In the genomic region with DNA sequence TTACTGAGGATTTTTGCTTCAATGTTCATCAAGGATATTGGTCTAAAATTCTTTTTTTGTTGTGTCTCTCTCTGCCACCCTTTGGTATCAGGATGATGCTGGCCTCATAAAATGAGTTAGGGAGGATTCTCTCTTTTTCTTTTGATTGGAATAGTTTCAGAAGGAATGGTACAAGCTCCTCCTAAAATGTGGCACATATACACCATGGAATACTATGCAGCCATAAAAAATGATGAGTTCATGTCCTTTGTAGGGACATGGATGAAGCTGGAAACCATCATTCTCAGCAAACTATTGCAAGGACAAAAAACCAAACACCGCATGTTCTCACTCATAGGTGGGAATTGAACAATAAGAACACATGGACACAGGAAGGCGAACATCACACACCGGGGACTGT, we compare ENCODE assay signal across 13 cellular contexts. TPM values are rescaled to one million over a fixed set of nuclear protein-coding genes. Genes with fewer than 3 reads are reported as not detected.
DNase-seq lines count a peak whose midpoint lies in the region; ATAC-seq, FAIRE-seq and TF ChIP-seq lines count a peak whose summit lies in the region.
"Not testable (repeated sequence)": the region's sequence is repeated elsewhere in the genome, so short reads cannot be mapped to it uniquely, and the experiment has no call there.
"Had no signal": no experiment of that assay in that cellular context is flagged by ENCODE, and none has a peak within 500 bp of the region (broad histone marks: within the 10 kb centered on the region; RNA-seq: fewer than 3 reads in every experiment).

No MANE protein-coding gene starts in this region.

- FAIRE-seq in K562 (lab: Jason Lieb, UNC), result not testable (repeated sequence)

- intact Hi-C loops in CD4-positive, alpha-beta memory T cell (cut with micrococcal nuclease), result loop anchor here (1.0 to 5.0 kb wide), 5 partner anchors 54 to 290 kb away; partner anchors contain the start of genes NUDCD3, POLD2 and POLM
- intact Hi-C loops in activated CD4-positive, alpha-beta T cell treated with anti-CD3 and anti-CD28 coated beads for 36 hours (cut with DNase I, micrococcal nuclease), result loop anchor here (1.0 to 2.0 kb wide), 9 partner anchors 54 to 549 kb away; partner anchors contain the start of genes POLD2 (in 2 of the 2), DBNL (in 1 of the 2), NUDCD3 (in 1 of the 2) and POLM (in 1 of the 2)
- intact Hi-C loops in activated T-helper 1 cell treated with anti-CD3 and anti-CD28 coated beads, Interleukin-12 subunit alpha, Interleukin-12 subunit beta, Interleukin-2, Interleukin-4 antibody, amounts not matched to agents 30 ng/mL and 10 ng/mL and 1 ng/mL, durations not matched to agents 14 hours and 24 hours and 36 hours (cut with micrococcal nuclease), result loop anchor here (1.0 to 5.0 kb wide), 11 partner anchors 54 to 647 kb away; partner anchors contain the start of genes DBNL, NUDCD3, OGDH and POLD2
- intact Hi-C loops in K562 (cut with micrococcal nuclease), result not testable (repeated sequence)

- H3K36me3 Mint-ChIP-seq in CD4-positive, alpha-beta memory T cell, result peaks cover 8 to 21% of the 10 kb centered on the region in 2 donors
- H3K36me3 Mint-ChIP-seq in activated CD4-positive, alpha-beta T cell treated with anti-CD3 and anti-CD28 coated beads for 36 hours (ENCODE audit: low read depth); osteocyte (ENCODE audit: unreplicated experiment): not testable (repeated sequence)
- peaks cover 15% of the 10 kb centered on the region for H3K36me3 Mint-ChIP-seq in activated T-helper 1 cell treated with anti-CD3 and anti-CD28 coated beads, Interleukin-12 subunit alpha, Interleukin-12 subunit beta, Interleukin-2, Interleukin-4 antibody, amounts not matched to agents 30 ng/mL and 10 ng/mL and 1 ng/mL, durations not matched to agents 14 hours and 24 hours and 36 hours (ENCODE audit: low read depth)

- H3K4me3 ChIP-seq in CD4-positive, alpha-beta memory T cell (ENCODE audit: low read length in 2 of 2); K562: not testable (repeated sequence)
- peak overlapping the region; percentile 94 for H3K4me3 ChIP-seq in Loucy (ENCODE audit: low read length, poor library complexity, severe bottlenecking)
- peak overlapping the region; percentile 98 for H3K4me3 ChIP-seq in mesodermal cell (ENCODE audit: extremely low read depth, insufficient read depth, low read length, poor library complexity, severe bottlenecking)

- H3K27ac Mint-ChIP-seq in CD4-positive, alpha-beta memory T cell, result peak overlapping the region in 1 of 7 donors; percentile 23
- not testable (repeated sequence) for H3K27ac Mint-ChIP-seq in activated CD4-positive, alpha-beta T cell treated with anti-CD3 and anti-CD28 coated beads for 36 hours; activated T-helper 1 cell treated with anti-CD3 and anti-CD28 coated beads, Interleukin-12 subunit alpha, Interleukin-12 subunit beta, Interleukin-2, Interleukin-4 antibody, amounts not matched to agents 30 ng/mL and 10 ng/mL and 1 ng/mL, durations not matched to agents 14 hours and 24 hours and 36 hours; osteocyte (ENCODE audit: unreplicated experiment)

- H3K4me1 Mint-ChIP-seq in CD4-positive, alpha-beta memory T cell, result peaks cover 23 to 40% (median 32%) of the 10 kb centered on the region in 4 donors
- peaks cover 24% of the 10 kb centered on the region for H3K4me1 Mint-ChIP-seq in activated CD4-positive, alpha-beta T cell treated with anti-CD3 and anti-CD28 coated beads for 36 hours
- H3K4me1 Mint-ChIP-seq in activated T-helper 1 cell treated with anti-CD3 and anti-CD28 coated beads, Interleukin-12 subunit alpha, Interleukin-12 subunit beta, Interleukin-2, Interleukin-4 antibody, amounts not matched to agents 30 ng/mL and 10 ng/mL and 1 ng/mL, durations not matched to agents 14 hours and 24 hours and 36 hours (ENCODE audit: low read depth), result peaks cover 41% of the 10 kb centered on the region
- peaks cover 22% of the 10 kb centered on the region for H3K4me1 Mint-ChIP-seq in osteocyte (ENCODE audit: unreplicated experiment)

- peak overlapping the region; percentile 34 for H3K4me2 ChIP-seq in Loucy (ENCODE audit: low read depth, low read length, poor library complexity, severe bottlenecking)
- not testable (repeated sequence) for H3K4me2 ChIP-seq in K562 (ENCODE audit: insufficient read depth, low read length)

- peaks cover 17% of the 10 kb centered on the region for H3K4me1 ChIP-seq in CD4-positive, alpha-beta memory T cell (ENCODE audit: insufficient read depth, low read length)
- peaks cover 39% of the 10 kb centered on the region for H3K4me1 ChIP-seq in Loucy (ENCODE audit: insufficient read depth, low read length, poor library complexity, severe bottlenecking)
- H3K4me1 ChIP-seq in K562 (replicated peaks in 1 of 2; ENCODE audit: control insufficient read depth in 2 of 2, insufficient read depth in 2 of 2, low read length in 2 of 2); mesodermal cell (ENCODE audit: control insufficient read depth, insufficient read depth, low read length, poor library complexity, severe bottlenecking): not testable (repeated sequence)

- H3K9me3 ChIP-seq in CD4-positive, alpha-beta memory T cell (ENCODE audit: control insufficient read depth in 1 of 2, low read length in 2 of 2); Loucy (ENCODE audit: insufficient read depth, low read depth, low read length); K562 (replicated peaks; ENCODE audit: control insufficient read depth, insufficient read depth, low read depth, low read length); mesodermal cell (ENCODE audit: control insufficient read depth, low read length): not testable (repeated sequence)

- not testable (repeated sequence) for H3K27me3 ChIP-seq in CD4-positive, alpha-beta memory T cell (ENCODE audit: insufficient read depth, low read length); Loucy (ENCODE audit: insufficient read depth, low read length, poor library complexity, severe bottlenecking); K562 (ENCODE audit: control insufficient read depth in 2 of 2, insufficient read depth in 2 of 2, low read length in 2 of 2)

- H3K79me2 ChIP-seq in Loucy (ENCODE audit: insufficient read depth, low read length) (peaks cover 41% of the 10 kb centered on the region), K562 (ENCODE audit: control insufficient read depth, insufficient read depth, low read length) (peaks cover 33% of the 10 kb centered on the region)

- H2AFZ ChIP-seq in Loucy (ENCODE audit: low read length), result not testable (repeated sequence)
- peak overlapping the region; percentile 8; the same call in 1 of the 2 replicates for H2AFZ ChIP-seq in K562 (ENCODE audit: low read depth, low read length)

- WGBS in K562 (ENCODE audit: insufficient coverage, low coverage, missing lambda C conversion rate), result no CpG with 5 or more reads among the region's 3 CpGs
- WGBS in mesodermal cell (ENCODE audit: insufficient coverage in 2 of 2), 2 experiments, result no CpG with 5 or more reads among the region's 3 CpGs

- not testable (repeated sequence) for H3K27me3 Mint-ChIP-seq in CD4-positive, alpha-beta memory T cell; activated CD4-positive, alpha-beta T cell treated with anti-CD3 and anti-CD28 coated beads for 36 hours; activated T-helper 1 cell treated with anti-CD3 and anti-CD28 coated beads, Interleukin-12 subunit alpha, Interleukin-12 subunit beta, Interleukin-2, Interleukin-4 antibody, amounts not matched to agents 30 ng/mL and 10 ng/mL and 1 ng/mL, durations not matched to agents 14 hours and 24 hours and 36 hours (ENCODE audit: insufficient read depth)
- H3K27me3 Mint-ChIP-seq in osteocyte (ENCODE audit: unreplicated experiment), result peaks cover 13% of the 10 kb centered on the region

- DNase-seq in CD4-positive, alpha-beta memory T cell; activated CD4-positive, alpha-beta T cell treated with anti-CD3 and anti-CD28 coated beads for 36 hours; activated T-helper 1 cell treated with anti-CD3 and anti-CD28 coated beads, Interleukin-12 subunit alpha, Interleukin-12 subunit beta, Interleukin-2, Interleukin-4 antibody, amounts not matched to agents 30 ng/mL and 10 ng/mL and 1 ng/mL, durations not matched to agents 14 hours and 24 hours and 36 hours (ENCODE audit: low spot score); K562 (ENCODE audit: extremely low read depth in 1 of 4, low spot score in 3 of 4); osteocyte (ENCODE audit: extremely low spot score, unreplicated experiment): not testable (repeated sequence)

- H3K36me3 ChIP-seq in CD4-positive, alpha-beta memory T cell (ENCODE audit: insufficient read depth, low read length), result peaks cover 13% of the 10 kb centered on the region
- H3K36me3 ChIP-seq in Loucy (ENCODE audit: insufficient read depth, low read length), result not testable (repeated sequence)
- H3K36me3 ChIP-seq in K562 (ENCODE audit: control insufficient read depth, insufficient read depth, low read length), result peaks cover 23% of the 10 kb centered on the region
- H3K36me3 ChIP-seq in mesodermal cell (ENCODE audit: control insufficient read depth, insufficient read depth, low read length), result peaks cover 25% of the 10 kb centered on the region

- H3K9me3 Mint-ChIP-seq in CD4-positive, alpha-beta memory T cell; activated CD4-positive, alpha-beta T cell treated with anti-CD3 and anti-CD28 coated beads for 36 hours (ENCODE audit: low read depth); activated T-helper 1 cell treated with anti-CD3 and anti-CD28 coated beads, Interleukin-12 subunit alpha, Interleukin-12 subunit beta, Interleukin-2, Interleukin-4 antibody, amounts not matched to agents 30 ng/mL and 10 ng/mL and 1 ng/mL, durations not matched to agents 14 hours and 24 hours and 36 hours; osteocyte (ENCODE audit: unreplicated experiment): not testable (repeated sequence)

- in situ Hi-C loops in K562 (cut with MboI), result not testable (repeated sequence)

- not testable (repeated sequence) for H3K9me1 ChIP-seq in K562 (ENCODE audit: control insufficient read depth, insufficient read depth, low read length)

- not testable (repeated sequence) for TF ChIP-seq CTCF in Loucy (conservative IDR thresholded peaks at IDR 0.05; ENCODE audit: low read length); K562 (IDR thresholded peaks at IDR 0.05 in 2 of 3, conservative IDR thresholded peaks at IDR 0.05 in 1 of 3; ENCODE audit: insufficient read depth in 2 of 3, low read depth in 1 of 3, low read length in 3 of 3); osteocyte (IDR thresholded peaks at IDR 0.05)

- CTCF ChIA-PET in CD4-positive, alpha-beta memory T cell (lab: Charles Lee; ENCODE audit: partially characterized antibody), result interaction anchor here (1.3 to 1.8 kb wide), 4 partner anchors 75 to 365 kb away, joined by 3 to 4 read pairs (median 4); partner anchors contain the start of gene NUDCD3
- CTCF ChIA-PET in activated CD4-positive, alpha-beta T cell treated with anti-CD3 and anti-CD28 coated beads for 36 hours (lab: Charles Lee), result interaction anchor here (0.7 to 1.1 kb wide), 4 partner anchors 120 to 921 kb away, joined by 3 to 4 read pairs (median 3); partner anchors contain the start of gene DDX56
- CTCF ChIA-PET in K562 (lab: Yijun Ruan, JAX; ENCODE audit: low intra/inter-chr PET ratio), result not testable (repeated sequence)

- TSS peak; percentile 83 for BruUV-seq in K562 (replicated peaks; lab: Mats Ljungman, UMichigan)

- not testable (repeated sequence) for TF ChIP-seq RAD21 in K562 (CRISPR knock-in tag; conservative IDR thresholded peaks at IDR 0.05 in 1 of 2, IDR thresholded peaks at IDR 0.05 in 1 of 2)

- ATAC-seq in activated CD4-positive, alpha-beta T cell treated with anti-CD3 and anti-CD28 coated beads for 36 hours; K562: not testable (repeated sequence)

- TF ChIP-seq EP300 in K562 (IDR thresholded peaks at IDR 0.05; ENCODE audit: low read length), result not testable (repeated sequence)

- H3K9ac ChIP-seq in Loucy (ENCODE audit: low read depth, low read length, poor library complexity, severe bottlenecking), result peak overlapping the region; percentile 22
- H3K9ac ChIP-seq in K562 (ENCODE audit: insufficient read depth in 1 of 2, low read depth in 2 of 2, low read length in 2 of 2), result not testable (repeated sequence)

- H3F3A ChIP-seq in Loucy (ENCODE audit: low read depth), result not testable (repeated sequence)

- not testable (repeated sequence) for H3K9me2 ChIP-seq in Loucy (replicated peaks; ENCODE audit: low read depth, low read length)

- peaks cover 31% of the 10 kb centered on the region for H4K20me1 ChIP-seq in Loucy (ENCODE audit: insufficient read depth, low read length, poor library complexity, severe bottlenecking)
- H4K20me1 ChIP-seq in K562 (replicated peaks; ENCODE audit: control insufficient read depth, insufficient read depth, low read length), result peaks cover 11% of the 10 kb centered on the region; the same call in 1 of the 2 replicates

- not testable (repeated sequence) for H3K27ac ChIP-seq in CD4-positive, alpha-beta memory T cell (ENCODE audit: low read depth, low read length); K562 (ENCODE audit: extremely low read depth, low read depth, low read length); mesodermal cell (ENCODE audit: low read depth, low read length, severe bottlenecking)

- POLR2A ChIA-PET in CD4-positive, alpha-beta memory T cell (lab: Charles Lee; ENCODE audit: partially characterized antibody), result interaction anchor here (1.1 to 1.8 kb wide), 4 partner anchors 77 to 406 kb away, joined by 4 to 13 read pairs (median 6); partner anchors contain the start of genes NUDCD3, OGDH and POLD2
- POLR2A ChIA-PET in activated CD4-positive, alpha-beta T cell treated with anti-CD3 and anti-CD28 coated beads for 36 hours (lab: Charles Lee), result not testable (repeated sequence)
- POLR2A ChIA-PET in K562 (lab: Yijun Ruan, JAX), result interaction anchor here (0.6 to 1.2 kb wide), 3 partner anchors 11 to 139 kb away, joined by 3 to 5 read pairs (median 3); no protein-coding TSS in a partner anchor

- peak overlapping the region in 5 of 8 donors; percentile 21 to 64 (median 30) for H3K4me3 Mint-ChIP-seq in CD4-positive, alpha-beta memory T cell
- peak overlapping the region; percentile 67 for H3K4me3 Mint-ChIP-seq in activated CD4-positive, alpha-beta T cell treated with anti-CD3 and anti-CD28 coated beads for 36 hours
- peak overlapping the region; percentile 75 for H3K4me3 Mint-ChIP-seq in activated T-helper 1 cell treated with anti-CD3 and anti-CD28 coated beads, Interleukin-12 subunit alpha, Interleukin-12 subunit beta, Interleukin-2, Interleukin-4 antibody, amounts not matched to agents 30 ng/mL and 10 ng/mL and 1 ng/mL, durations not matched to agents 14 hours and 24 hours and 36 hours
- peak overlapping the region; percentile 42 for H3K4me3 Mint-ChIP-seq in osteocyte (ENCODE audit: unreplicated experiment)

- not testable (repeated sequence) for TF ChIP-seq POLR2A in K562 (conservative IDR thresholded peaks at IDR 0.05)

RNA-seq across cellular contexts. Expression of gene YKT6, which starts 0.6 kb away (rescaled TPM):
- 10 to 100 TPM; 62.7 to 63.2 TPM for total RNA-seq in CD4-positive, alpha-beta memory T cell
- 10 to 100 TPM; 41.6 to 42.5 TPM for polyA plus RNA-seq in CD4-positive, alpha-beta memory T cell
- total RNA-seq in activated CD4-positive, alpha-beta T cell treated with anti-CD3 and anti-CD28 coated beads for 36 hours, result 10 to 100 TPM; 51.0 to 51.3 TPM
- 91.8 and 92.1 TPM in 2 replicates for total RNA-seq in activated T-helper 1 cell treated with anti-CD3 and anti-CD28 coated beads, Interleukin-12 subunit alpha, Interleukin-12 subunit beta, Interleukin-2, Interleukin-4 antibody, amounts not matched to agents 30 ng/mL and 10 ng/mL and 1 ng/mL, durations not matched to agents 14 hours and 24 hours and 36 hours
- 52.9 and 122 TPM in 2 replicates for total RNA-seq in K562 (2011; cell fraction: chromatin; rRNA removed; ENCODE audit: low replicate concordance)
- total RNA-seq in K562 (2011; cell fraction: nucleolus; rRNA removed), result 80.8 and 98.2 TPM in 2 replicates
- 90.6 and 91.5 TPM in 2 replicates for total RNA-seq in K562 (2011; cell fraction: nucleoplasm; rRNA removed)
- total RNA-seq in K562 (2014; rRNA removed) (82.0 and 96.9 TPM in 2 replicates), K562 (2014; rRNA removed; fragmentation: Illumina TruSeq; extraction: Trizol) (52.0 and 57.7 TPM in 2 replicates), K562 (2015; rRNA removed; fragmentation: Illumina TruSeq; extraction: Trizol) (56.9 and 59.5 TPM in 2 replicates), K562 (2021) (73.2 and 80.6 TPM in 2 replicates), osteocyte (89.5 and 106 TPM in 2 replicates)
- polyA plus RNA-seq in K562 (2011; rRNA removed) (90.6 and 96.8 TPM in 2 replicates), K562 (2014; fragmentation: Illumina TruSeq; extraction: Trizol) (73.0 and 80.6 TPM in 2 replicates), K562 (2014; fragmentation: Nextera tagmentation; extraction: Ambion mirVana) (1 to 10 TPM; 1.6 to 2.8 TPM), K562 (2014; rRNA removed) (75.1 and 96.5 TPM in 2 replicates)
- 88.6 and 98.5 TPM in 2 replicates for polyA plus RNA-seq in K562 (2011; cell fraction: cytosol; rRNA removed)
- polyA plus RNA-seq in K562 (2011; cell fraction: nucleus; rRNA removed), result 128 and 156 TPM in 2 replicates
- 75.1 and 76.7 TPM in 2 replicates for polyA plus RNA-seq in K562 (2012)
- polyA minus RNA-seq in K562 (2011; rRNA and poly(A)+ RNA removed), result 46.0 and 54.8 TPM in 2 replicates
- polyA minus RNA-seq in K562 (2011; cell fraction: cytosol; rRNA and poly(A)+ RNA removed), result 25.1 and 28.8 TPM in 2 replicates
- polyA minus RNA-seq in K562 (2011; cell fraction: nucleus; rRNA and poly(A)+ RNA removed), result 46.4 and 60.2 TPM in 2 replicates
- 114 TPM for polyA plus RNA-seq in mesodermal cell (2013, experiment 1 of 2)
- polyA plus RNA-seq in mesodermal cell (2013, experiment 2 of 2), result 95.7 TPM

RNA-seq across cellular contexts. Expression of gene GCK, which starts 10.9 kb away (rescaled TPM):
- total RNA-seq in CD4-positive, alpha-beta memory T cell, result under 1 TPM in 1 of 2 experiments, not detected in 1; 0.33 TPM
- under 1 TPM in 1 of 2 donors, not detected in 1; 0.38 TPM for polyA plus RNA-seq in CD4-positive, alpha-beta memory T cell
- total RNA-seq in activated CD4-positive, alpha-beta T cell treated with anti-CD3 and anti-CD28 coated beads for 36 hours, result 1 to 10 TPM in 1 of 2 experiments, under 1 TPM in 1; 0.53 to 1.3 TPM
- 1.9 and 2.4 TPM in 2 replicates for total RNA-seq in activated T-helper 1 cell treated with anti-CD3 and anti-CD28 coated beads, Interleukin-12 subunit alpha, Interleukin-12 subunit beta, Interleukin-2, Interleukin-4 antibody, amounts not matched to agents 30 ng/mL and 10 ng/mL and 1 ng/mL, durations not matched to agents 14 hours and 24 hours and 36 hours
- not detected in 2 replicates for total RNA-seq in K562 (2011; cell fraction: chromatin; rRNA removed; ENCODE audit: low replicate concordance)
- not detected in 2 replicates for total RNA-seq in K562 (2011; cell fraction: nucleolus; rRNA removed)
- not detected in 2 replicates for total RNA-seq in K562 (2011; cell fraction: nucleoplasm; rRNA removed)
- total RNA-seq in K562 (2014; rRNA removed), result 0.14 and 0.16 TPM in 2 replicates
- total RNA-seq in K562 (2014; rRNA removed; fragmentation: Illumina TruSeq; extraction: Trizol), result 0.18 TPM in 1 of 2 replicates, not detected in the other
- 0.11 TPM in 1 of 2 replicates, not detected in the other for total RNA-seq in K562 (2015; rRNA removed; fragmentation: Illumina TruSeq; extraction: Trizol)
- total RNA-seq in K562 (2021), result 0.11 and 0.22 TPM in 2 replicates
- polyA plus RNA-seq in K562 (2011; rRNA removed), result not detected in 2 replicates
- polyA plus RNA-seq in K562 (2011; cell fraction: cytosol; rRNA removed), result 0.04 and 0.09 TPM in 2 replicates
- 0.13 TPM in 1 of 2 replicates, not detected in the other for polyA plus RNA-seq in K562 (2011; cell fraction: nucleus; rRNA removed)
- polyA plus RNA-seq in K562 (2012), result 0.79 and 1.2 TPM in 2 replicates
- polyA plus RNA-seq in K562 (2014; fragmentation: Illumina TruSeq; extraction: Trizol), result not detected in 2 replicates
- under 1 TPM; 0.25 to 0.55 TPM for polyA plus RNA-seq in K562 (2014; fragmentation: Nextera tagmentation; extraction: Ambion mirVana)
- polyA plus RNA-seq in K562 (2014; rRNA removed), result 0.13 and 0.35 TPM in 2 replicates
- polyA minus RNA-seq in K562 (2011; rRNA and poly(A)+ RNA removed), result not detected in 2 replicates
- not detected in 2 replicates for polyA minus RNA-seq in K562 (2011; cell fraction: cytosol; rRNA and poly(A)+ RNA removed)
- not detected in 2 replicates for polyA minus RNA-seq in K562 (2011; cell fraction: nucleus; rRNA and poly(A)+ RNA removed)
- polyA plus RNA-seq in mesodermal cell (2013, experiment 1 of 2), result 2.8 TPM
- polyA plus RNA-seq in mesodermal cell (2013, experiment 2 of 2), result 2.7 TPM
- total RNA-seq in osteocyte, result not detected in 2 replicates
- total RNA-seq: A673, astrocyte had no signal

RNA-seq across cellular contexts. Expression of gene MYL7, which starts 59.0 kb away (rescaled TPM):
- not detected for total RNA-seq in CD4-positive, alpha-beta memory T cell
- not detected for polyA plus RNA-seq in CD4-positive, alpha-beta memory T cell
- total RNA-seq in activated CD4-positive, alpha-beta T cell treated with anti-CD3 and anti-CD28 coated beads for 36 hours, result not detected
- total RNA-seq in activated T-helper 1 cell treated with anti-CD3 and anti-CD28 coated beads, Interleukin-12 subunit alpha, Interleukin-12 subunit beta, Interleukin-2, Interleukin-4 antibody, amounts not matched to agents 30 ng/mL and 10 ng/mL and 1 ng/mL, durations not matched to agents 14 hours and 24 hours and 36 hours, result not detected in 2 replicates
- not detected in 2 replicates for total RNA-seq in K562 (2011; cell fraction: chromatin; rRNA removed; ENCODE audit: low replicate concordance)
- total RNA-seq in K562 (2011; cell fraction: nucleolus; rRNA removed), result not detected in 2 replicates
- not detected in 2 replicates for total RNA-seq in K562 (2011; cell fraction: nucleoplasm; rRNA removed)
- not detected in 2 replicates for total RNA-seq in K562 (2014; rRNA removed)
- not detected in 2 replicates for total RNA-seq in K562 (2014; rRNA removed; fragmentation: Illumina TruSeq; extraction: Trizol)
- total RNA-seq in K562 (2015; rRNA removed; fragmentation: Illumina TruSeq; extraction: Trizol), result not detected in 2 replicates
- not detected in 2 replicates for total RNA-seq in K562 (2021)
- not detected in 2 replicates for polyA plus RNA-seq in K562 (2011; rRNA removed)
- 0.12 TPM in 1 of 2 replicates, not detected in the other for polyA plus RNA-seq in K562 (2011; cell fraction: cytosol; rRNA removed)
- 0.27 TPM in 1 of 2 replicates, not detected in the other for polyA plus RNA-seq in K562 (2011; cell fraction: nucleus; rRNA removed)
- polyA plus RNA-seq in K562 (2012), result not detected in 2 replicates
- polyA plus RNA-seq in K562 (2014; fragmentation: Illumina TruSeq; extraction: Trizol), result not detected in 2 replicates
- polyA plus RNA-seq in K562 (2014; fragmentation: Nextera tagmentation; extraction: Ambion mirVana), result not detected
- polyA plus RNA-seq in K562 (2014; rRNA removed), result not detected in 2 replicates
- not detected in 2 replicates for polyA minus RNA-seq in K562 (2011; rRNA and poly(A)+ RNA removed)
- not detected in 2 replicates for polyA minus RNA-seq in K562 (2011; cell fraction: cytosol; rRNA and poly(A)+ RNA removed)
- polyA minus RNA-seq in K562 (2011; cell fraction: nucleus; rRNA and poly(A)+ RNA removed), result not detected in 2 replicates
- polyA plus RNA-seq in mesodermal cell (2013, experiment 1 of 2), result 58.3 TPM
- polyA plus RNA-seq in mesodermal cell (2013, experiment 2 of 2), result 43.2 TPM
- not detected in 2 replicates for total RNA-seq in osteocyte
- total RNA-seq: A673, epithelial cell of proximal tubule, left colon, omental fat pad, upper lobe of left lung had no signal
